10 cellular contexts compared by ENCODE assay signal in genomic region chr2:112640800-112641675, GRCh38. TPM values are rescaled to one million over a fixed set of nuclear protein-coding genes. Genes with fewer than 3 reads are reported as not detected.
DNase-seq lines count a peak whose midpoint lies in the region; ATAC-seq and TF ChIP-seq lines count a peak whose summit lies in the region.
"Had no signal": no experiment of that assay in that cellular context is flagged by ENCODE, and none has a peak within 500 bp of the region (broad histone marks: within the 10 kb centered on the region; RNA-seq: fewer than 3 reads in every experiment).

No MANE protein-coding gene starts in this region.

- TF ChIP-seq CTCF in IMR-90 (conservative IDR thresholded peaks at IDR 0.05; ENCODE audit: low read depth, low read length), result no peak
- no peak for TF ChIP-seq CTCF in brain (conservative IDR thresholded peaks at IDR 0.05)
- TF ChIP-seq CTCF in natural killer cell (IDR thresholded peaks at IDR 0.05), result no peak

- no CpG with 5 or more reads among the region's 8 CpGs for WGBS in IMR-90 (ENCODE audit: extremely low coverage in 2 of 2, insufficient read length in 1 of 2), 2 experiments

- TF ChIP-seq RAD21 in IMR-90 (IDR thresholded peaks at IDR 0.05; ENCODE audit: low read length), result peak; percentile 12; the same call in 1 of the 2 replicates

- H3K27ac ChIP-seq in BLaER1 treated with 17β-estradiol and CSF1 and Interleukin-3, amounts not matched to agents 10 nM and 100 nM, result peak overlapping the region in 9 of 11 experiments; percentile 2 to 79 (median 54); a peak in 16 of 22 replicates
- peak overlapping the region; percentile 92 for H3K27ac ChIP-seq in IMR-90 (ENCODE audit: insufficient read depth, low read length)

- peak overlapping the region in 6 of 11 experiments; percentile 0 to 61 (median 12); a peak in 5 of 22 replicates for H3K9ac ChIP-seq in BLaER1 treated with 17β-estradiol and CSF1 and Interleukin-3, amounts not matched to agents 10 nM and 100 nM
- H3K9ac ChIP-seq in IMR-90 (ENCODE audit: low read depth, low read length), result peak overlapping the region; percentile 42

- H3K27me3 Mint-ChIP-seq in brain (peaks cover 8% of the 10 kb centered on the region), natural killer cell (ENCODE audit: low read depth in 2 of 2) (no peaks in the 10 kb centered on the region)
- H3K27me3 Mint-ChIP-seq in activated T-helper 2 cell treated with anti-CD3 and anti-CD28 coated beads, Interferon-gamma antibody, Interleukin-2, Interleukin-4, amounts not matched to agents 10 μg/mL and 5 μg/mL and 100 μg/mL, durations not matched to agents 14 hours and 24 hours and 36 hours (ENCODE audit: low read depth), result no peaks in the 10 kb centered on the region

- H2BK20ac ChIP-seq in IMR-90 (ENCODE audit: low read depth, low read length), result peak overlapping the region; percentile 96

- CTCF ChIA-PET in IMR-90 (lab: Yijun Ruan, JAX), result interaction anchor here (1.0 kb wide), 1 partner anchor 41 kb away, joined by 3 read pairs; no protein-coding TSS in a partner anchor

- H3K4me1 Mint-ChIP-seq in brain, result peaks cover 13% of the 10 kb centered on the region
- peaks cover 60 to 63% of the 10 kb centered on the region in 2 donors for H3K4me1 Mint-ChIP-seq in natural killer cell
- peaks cover 55% of the 10 kb centered on the region for H3K4me1 Mint-ChIP-seq in activated T-helper 2 cell treated with anti-CD3 and anti-CD28 coated beads, Interferon-gamma antibody, Interleukin-2, Interleukin-4, amounts not matched to agents 10 μg/mL and 5 μg/mL and 100 μg/mL, durations not matched to agents 14 hours and 24 hours and 36 hours (ENCODE audit: low read depth)

- H3K79me1 ChIP-seq in IMR-90 (ENCODE audit: low read depth in 1 of 2, low read length in 2 of 2), result peaks cover 16 to 31% of the 10 kb centered on the region in 2 experiments

- H2BK5ac ChIP-seq in IMR-90 (ENCODE audit: low read depth, low read length, poor library complexity, severe bottlenecking), result peak overlapping the region; percentile 96

- peak overlapping the region; percentile 89 for H2AK9ac ChIP-seq in IMR-90 (replicated peaks; ENCODE audit: low read depth, low read length, poor library complexity)

- H3K4me1 ChIP-seq in BLaER1 treated with 17β-estradiol and CSF1 and Interleukin-3, amounts not matched to agents 10 nM and 100 nM, result peaks cover 15 to 87% (median 65%) of the 10 kb centered on the region in 10 experiments
- peaks cover 19% of the 10 kb centered on the region for H3K4me1 ChIP-seq in IMR-90 (ENCODE audit: control insufficient read depth, insufficient read depth, low read length)

- H3K9me3 Mint-ChIP-seq in brain, result no peaks in the 10 kb centered on the region
- H3K9me3 Mint-ChIP-seq in natural killer cell, result no peaks in the 10 kb centered on the region
- no peaks in the 10 kb centered on the region for H3K9me3 Mint-ChIP-seq in activated T-helper 2 cell treated with anti-CD3 and anti-CD28 coated beads, Interferon-gamma antibody, Interleukin-2, Interleukin-4, amounts not matched to agents 10 μg/mL and 5 μg/mL and 100 μg/mL, durations not matched to agents 14 hours and 24 hours and 36 hours

- no TSS peak for BruUV-seq in IMR-90 (replicated peaks; lab: Mats Ljungman, UMichigan)

- TF ChIP-seq POLR2A in IMR-90 (IDR thresholded peaks at IDR 0.05; ENCODE audit: low read depth, low read length), result peak; percentile 48; the same call in 1 of the 2 replicates

- peak overlapping the region in 2 of 10 experiments; percentile 13 to 31; a peak in 3 of 20 replicates for H3K4me3 ChIP-seq in BLaER1 treated with 17β-estradiol and CSF1 and Interleukin-3, amounts not matched to agents 10 nM and 100 nM
- no peak overlapping the region for H3K4me3 ChIP-seq in IMR-90 (ENCODE audit: insufficient read depth, low read depth, low read length)

- peak overlapping the region; percentile 82 for H3K18ac ChIP-seq in IMR-90 (ENCODE audit: low read depth, low read length)

- H4K91ac ChIP-seq in IMR-90 (ENCODE audit: insufficient read depth, low read depth, low read length), result peak overlapping the region; percentile 97

- H3K36me3 Mint-ChIP-seq in brain (no peaks in the 10 kb centered on the region), natural killer cell (no peaks in the 10 kb centered on the region)
- H3K36me3 Mint-ChIP-seq in activated T-helper 2 cell treated with anti-CD3 and anti-CD28 coated beads, Interferon-gamma antibody, Interleukin-2, Interleukin-4, amounts not matched to agents 10 μg/mL and 5 μg/mL and 100 μg/mL, durations not matched to agents 14 hours and 24 hours and 36 hours (ENCODE audit: low read depth), result peaks cover 15% of the 10 kb centered on the region

- H4K5ac ChIP-seq in IMR-90 (ENCODE audit: low read depth, low read length), result peak overlapping the region; percentile 70

- peak overlapping the region; percentile 73 for H2AFZ ChIP-seq in IMR-90 (replicated peaks; ENCODE audit: low read length, poor library complexity)

- H3K23ac ChIP-seq in IMR-90 (ENCODE audit: low read depth, low read length), result peak overlapping the region; percentile 98

- peaks cover 33% of the 10 kb centered on the region for H3K9me1 ChIP-seq in IMR-90 (ENCODE audit: insufficient read depth, low read length)

- H3K36me3 ChIP-seq in BLaER1 treated with 17β-estradiol and CSF1 and Interleukin-3, amounts not matched to agents 10 nM and 100 nM, result no peaks in the 10 kb centered on the region
- H3K36me3 ChIP-seq in IMR-90 (ENCODE audit: control insufficient read depth, insufficient read depth, low read length), result no peaks in the 10 kb centered on the region

- dilution Hi-C loops in IMR-90 (cut with HindIII; ENCODE audit: low sequenced_read_pairs, unreplicated experiment), result no loop called here

- peak overlapping the region; percentile 89 to 96 for H4K8ac ChIP-seq in IMR-90 (ENCODE audit: low read depth in 2 of 2, low read length in 2 of 2)

- no peaks in the 10 kb centered on the region for H3K9me3 ChIP-seq in BLaER1 treated with 17β-estradiol and CSF1 and Interleukin-3, amounts not matched to agents 10 nM and 100 nM (replicated peaks in 1 of 11)
- H3K9me3 ChIP-seq in IMR-90 (ENCODE audit: control insufficient read depth, insufficient read depth, low read length), result no peaks in the 10 kb centered on the region

- DNase-seq in IMR-90 (peak; percentile 96), natural killer cell (no peak), NCI-H446 (lab: John Stamatoyannopoulos, UW) (no peak), DMS79 treated with DMSO at 0.1 percent for 48 hours (lab: John Stamatoyannopoulos, UW) (no peak), ureter (ENCODE audit: low spot score) (no peak)
- no peak for DNase-seq in activated T-helper 2 cell treated with anti-CD3 and anti-CD28 coated beads, Interferon-gamma antibody, Interleukin-2, Interleukin-4, amounts not matched to agents 10 μg/mL and 5 μg/mL and 100 μg/mL, durations not matched to agents 14 hours and 24 hours and 36 hours (ENCODE audit: low spot score)
- DNase-seq: effector memory CD4-positive, alpha-beta T cell; NCI-H748 treated with DMSO at 0.1 percent for 48 hours had no signal

- H3K56ac ChIP-seq in IMR-90 (ENCODE audit: extremely low read depth, insufficient read depth, low read length), result peak overlapping the region; percentile 98

- peak overlapping the region in 4 of 5 experiments; percentile 2 to 68 (median 42) for H3K27ac Mint-ChIP-seq in brain
- peak overlapping the region; percentile 63 to 76 for H3K27ac Mint-ChIP-seq in natural killer cell
- no peak overlapping the region for H3K27ac Mint-ChIP-seq in activated T-helper 2 cell treated with anti-CD3 and anti-CD28 coated beads, Interferon-gamma antibody, Interleukin-2, Interleukin-4, amounts not matched to agents 10 μg/mL and 5 μg/mL and 100 μg/mL, durations not matched to agents 14 hours and 24 hours and 36 hours

- ATAC-seq in IMR-90 (ENCODE audit: low read depth), result peak; percentile 56
- ATAC-seq in natural killer cell, result no peak

- peak overlapping the region; percentile 99 for H3K4ac ChIP-seq in IMR-90 (ENCODE audit: low read depth, low read length)

- in situ Hi-C loops in IMR-90 (cut with MboI; ENCODE audit: low sequenced_read_pairs), result no loop called here

- intact Hi-C loops in IMR-90 (cut with micrococcal nuclease) (no loop called here), natural killer cell (cut with micrococcal nuclease) (no loop called here)
- intact Hi-C loops in activated T-helper 2 cell treated with anti-CD3 and anti-CD28 coated beads, Interferon-gamma antibody, Interleukin-2, Interleukin-4, amounts not matched to agents 10 μg/mL and 5 μg/mL and 100 μg/mL, durations not matched to agents 14 hours and 24 hours and 36 hours (cut with micrococcal nuclease), result loop anchor here (10.0 kb wide), 1 partner anchor 184 kb away; no protein-coding TSS in a partner anchor

- peak overlapping the region; percentile 98 for H2BK120ac ChIP-seq in IMR-90 (ENCODE audit: low read depth, low read length)

- POLR2A ChIA-PET in IMR-90 (lab: Charles Lee; ENCODE audit: unreplicated experiment), result interaction anchor here (0.8 to 0.9 kb wide), 2 partner anchors 11 to 14 kb away, joined by 3 read pairs; no protein-coding TSS in a partner anchor

- H2BK15ac ChIP-seq in IMR-90 (ENCODE audit: low read depth, low read length), result peak overlapping the region; percentile 98

- peak overlapping the region in 10 of 11 experiments; percentile 19 to 94 (median 84); a peak in 20 of 22 replicates for H3K4me2 ChIP-seq in BLaER1 treated with 17β-estradiol and CSF1 and Interleukin-3, amounts not matched to agents 10 nM and 100 nM
- peak overlapping the region; percentile 40 for H3K4me2 ChIP-seq in IMR-90 (ENCODE audit: low read depth, low read length)

- no peaks in the 10 kb centered on the region for H3K27me3 ChIP-seq in BLaER1 treated with 17β-estradiol and CSF1 and Interleukin-3, amounts not matched to agents 10 nM and 100 nM
- H3K27me3 ChIP-seq in IMR-90 (ENCODE audit: control insufficient read depth, insufficient read depth, low read length), result no peaks in the 10 kb centered on the region

- H3K14ac ChIP-seq in IMR-90 (replicated peaks; ENCODE audit: low read depth, low read length), result peak overlapping the region; percentile 95

- peak overlapping the region; percentile 99 for H2AK5ac ChIP-seq in IMR-90 (ENCODE audit: low read depth, low read length)

- H3K4me3 Mint-ChIP-seq in brain, result peak overlapping the region in 1 of 5 experiments; percentile 43
- H3K4me3 Mint-ChIP-seq in natural killer cell, result no peak overlapping the region
- no peak overlapping the region for H3K4me3 Mint-ChIP-seq in activated T-helper 2 cell treated with anti-CD3 and anti-CD28 coated beads, Interferon-gamma antibody, Interleukin-2, Interleukin-4, amounts not matched to agents 10 μg/mL and 5 μg/mL and 100 μg/mL, durations not matched to agents 14 hours and 24 hours and 36 hours (ENCODE audit: low read depth)

- H4K20me1 ChIP-seq in BLaER1 treated with 17β-estradiol and CSF1 and Interleukin-3, amounts not matched to agents 10 nM and 100 nM, result peaks cover 0 to 3% (median 2%) of the 10 kb centered on the region in 11 experiments; a peak in 12 of 22 replicates
- H4K20me1 ChIP-seq in IMR-90 (ENCODE audit: insufficient read depth, low read length), result no peaks in the 10 kb centered on the region

RNA-seq across cellular contexts. Expression of gene SLC20A1, which starts 4.7 kb away (rescaled TPM):
- total RNA-seq in IMR-90 (2012; rRNA removed) (94.1 and 123 TPM in 2 replicates), natural killer cell (100 to 1,000 TPM; 193 to 241 (median 233) TPM), ureter (77.2 TPM)
- polyA plus RNA-seq in IMR-90 (2012; rRNA removed) (72.3 and 93.6 TPM in 2 replicates), brain (ENCODE audit: insufficient read depth, low read depth, low replicate concordance) (32.6 TPM)
- polyA plus RNA-seq in IMR-90 (2012; cell fraction: cytosol; rRNA removed), result 20.4 and 27.2 TPM in 2 replicates
- polyA plus RNA-seq in IMR-90 (2012; cell fraction: nucleus; rRNA removed; ENCODE audit: low replicate concordance), result 27.1 and 155 TPM in 2 replicates
- 128 TPM in 2 replicates for total RNA-seq in activated T-helper 2 cell treated with anti-CD3 and anti-CD28 coated beads, Interferon-gamma antibody, Interleukin-2, Interleukin-4, amounts not matched to agents 10 μg/mL and 5 μg/mL and 100 μg/mL, durations not matched to agents 14 hours and 24 hours and 36 hours

RNA-seq across cellular contexts. Expression of gene CHCHD5, which starts 56.6 kb away (rescaled TPM):
- total RNA-seq in IMR-90 (2012; rRNA removed), result 4.8 and 8.1 TPM in 2 replicates
- 40.1 and 46.2 TPM in 2 replicates for polyA plus RNA-seq in IMR-90 (2012; rRNA removed)
- polyA plus RNA-seq in IMR-90 (2012; cell fraction: cytosol; rRNA removed), result 79.8 and 84.7 TPM in 2 replicates
- 19.4 and 30.5 TPM in 2 replicates for polyA plus RNA-seq in IMR-90 (2012; cell fraction: nucleus; rRNA removed; ENCODE audit: low replicate concordance)
- polyA plus RNA-seq in brain (ENCODE audit: insufficient read depth, low read depth, low replicate concordance), result 55.0 TPM
- 10 to 100 TPM; 21.9 to 24.1 (median 22.4) TPM for total RNA-seq in natural killer cell
- 43.0 TPM for total RNA-seq in ureter
- total RNA-seq in activated T-helper 2 cell treated with anti-CD3 and anti-CD28 coated beads, Interferon-gamma antibody, Interleukin-2, Interleukin-4, amounts not matched to agents 10 μg/mL and 5 μg/mL and 100 μg/mL, durations not matched to agents 14 hours and 24 hours and 36 hours, result 36.7 and 39.6 TPM in 2 replicates
